ENCODE assay signal across 13 cellular contexts in genomic region chr5:132480546-132481242, GRCh38. TPM values are rescaled to one million over a fixed set of nuclear protein-coding genes. Genes with fewer than 3 reads are reported as not detected.
DNase-seq lines count a peak whose midpoint lies in the region; ATAC-seq lines count a peak whose summit lies in the region.
"Had no signal": no experiment of that assay in that cellular context is flagged by ENCODE, and none has a peak within 500 bp of the region (broad histone marks: within the 10 kb centered on the region; RNA-seq: fewer than 3 reads in every experiment).

No MANE protein-coding gene starts in this region.

- peak; percentile 47 for DNase-seq in stimulated activated CD4-positive, alpha-beta T cell treated with anti-CD3 and anti-CD28 coated beads, Interleukin-12 subunit alpha, Interleukin-12 subunit beta, amount 100 ng/mL, for 4 hours
- DNase-seq in stimulated activated CD4-positive, alpha-beta T cell treated with anti-CD3 and anti-CD28 coated beads, Interleukin-4, amount 100 ng/mL, for 24 hours, result no peak
- peak; percentile 81 for DNase-seq in activated CD8-positive, alpha-beta memory T cell treated with anti-CD3 and anti-CD28 coated beads for 24 hours
- DNase-seq in left lobe of liver (ENCODE audit: low spot score) (no peak), middle frontal gyrus (ENCODE audit: extremely low spot score, low spot score) (no peak), DMS53 treated with DMSO at 0.1 percent for 48 hours (lab: John Stamatoyannopoulos, UW; ENCODE audit: unreplicated experiment) (no peak)
- DNase-seq: effector CD4-positive, alpha-beta T cell; NCI-H2029 treated with DMSO at 0.1 percent for 48 hours; nephron progenitor cell; NK-92 treated with Interleukin-12 subunit alpha and Interleukin-12 subunit beta, amount 100 ng/mL, for 24 hours had no signal

- ATAC-seq in left lobe of liver (peak; percentile 5), HG03097 (IDR thresholded peaks at IDR 0.05; ENCODE audit: low FRiP score, unreplicated experiment) (no peak), HG02973 (IDR thresholded peaks at IDR 0.05; ENCODE audit: unreplicated experiment) (no peak)
- ATAC-seq: HCT116 had no signal

RNA-seq across cellular contexts. Expression of gene IRF1, which starts 9.9 kb away (rescaled TPM):
- 24.8 TPM for total RNA-seq in left lobe of liver

Comparison
In these comparisons a context has a peak if more than half of its experiments do, and no peak if none do; other contexts are left out.
1. DNase-seq: peak in stimulated activated CD4-positive, alpha-beta T cell treated with anti-CD3 and anti-CD28 coated beads, Interleukin-12 subunit alpha, Interleukin-12 subunit beta, amount 100 ng/mL, for 4 hours (single experiment) and activated CD8-positive, alpha-beta memory T cell treated with anti-CD3 and anti-CD28 coated beads for 24 hours (single experiment); none in stimulated activated CD4-positive, alpha-beta T cell treated with anti-CD3 and anti-CD28 coated beads, Interleukin-4, amount 100 ng/mL, for 24 hours (single experiment), left lobe of liver (single experiment), middle frontal gyrus (single experiment) and DMS53 treated with DMSO at 0.1 percent for 48 hours (single experiment).